ENCODE assay signal across 8 cellular contexts in genomic region chr2:44087037-44087713, GRCh38.
DNase-seq lines count a peak whose midpoint lies in the region; ATAC-seq and TF ChIP-seq lines count a peak whose summit lies in the region.

No MANE protein-coding gene starts in this region.

- no peaks in the 10 kb centered on the region for H3K9me3 ChIP-seq in suprapubic skin

- no peaks in the 10 kb centered on the region for H3K27me3 ChIP-seq in suprapubic skin

- TF ChIP-seq CTCF in NB4 (IDR thresholded peaks at IDR 0.05; ENCODE audit: low read depth, low read length) (peak; percentile 85), omental fat pad (IDR thresholded peaks at IDR 0.05) (peak in 1 of 3 donors; percentile 68), suprapubic skin (IDR thresholded peaks at IDR 0.05) (peak; percentile 84 to 97)

- ATAC-seq in activated naive CD4-positive, alpha-beta T cell treated with anti-CD3 and anti-CD28 coated beads, Interleukin-2, amount 50 U/mL, for 72 hours = peak; percentile 90 to 97
- ATAC-seq in omental fat pad (ENCODE audit: low FRiP score) = peak; percentile 96

- no peaks in the 10 kb centered on the region for H3K36me3 Mint-ChIP-seq in activated naive CD4-positive, alpha-beta T cell treated with anti-CD3 and anti-CD28 coated beads, Interleukin-2, amount 50 U/mL, for 72 hours

- H3K4me3 ChIP-seq in NB4 (ENCODE audit: low read depth, low read length) = peak overlapping the region; percentile 29
- peak overlapping the region; percentile 28 for H3K4me3 ChIP-seq in suprapubic skin

- 0% methylated on average over 11 of the region's 29 CpGs for WGBS in suprapubic skin

- H3K4me1 ChIP-seq in suprapubic skin = peaks cover 15% of the 10 kb centered on the region

- TF ChIP-seq POLR2A in NB4 (IDR thresholded peaks at IDR 0.05; ENCODE audit: extremely low read depth, insufficient read length) (no peak), suprapubic skin (IDR thresholded peaks at IDR 0.05) (no peak)

- peak; percentile 81 for DNase-seq in EL
- peak; percentile 72 for DNase-seq in HCEC 1CT
- peak; percentile 85 for DNase-seq in NB4 (ENCODE audit: low read depth)
- DNase-seq in SKM-1 (lab: John Stamatoyannopoulos, UW; ENCODE audit: unreplicated experiment) = peak; percentile 79
- DNase-seq in activated naive CD4-positive, alpha-beta T cell treated with anti-CD3 and anti-CD28 coated beads, Interleukin-2, amount 50 U/mL, for 72 hours (ENCODE audit: low spot score in 2 of 2) = peak; percentile 84 to 92
- peak; percentile 75 for DNase-seq in glomerular visceral epithelial cell (ENCODE audit: extremely low spot score)
- DNase-seq in omental fat pad (ENCODE audit: low spot score) = peak; percentile 80
- DNase-seq in suprapubic skin (ENCODE audit: low spot score in 2 of 2) = peak; percentile 92 to 95

- H3K9me3 Mint-ChIP-seq in activated naive CD4-positive, alpha-beta T cell treated with anti-CD3 and anti-CD28 coated beads, Interleukin-2, amount 50 U/mL, for 72 hours = no peaks in the 10 kb centered on the region

- peak overlapping the region; percentile 85 to 87 for H3K27ac Mint-ChIP-seq in activated naive CD4-positive, alpha-beta T cell treated with anti-CD3 and anti-CD28 coated beads, Interleukin-2, amount 50 U/mL, for 72 hours

- peak overlapping the region; percentile 8 for H3K27ac ChIP-seq in suprapubic skin

- TF ChIP-seq EP300 in suprapubic skin (IDR thresholded peaks at IDR 0.05) = no peak

- H3K36me3 ChIP-seq in suprapubic skin = no peaks in the 10 kb centered on the region

Comparison
In these comparisons a context has a peak if more than half of its experiments do, and no peak if none do; other contexts are left out.
1. Peak in every context shown above with its lines: DNase-seq, ATAC-seq, H3K4me3 ChIP-seq and H3K27ac ChIP-seq.